17 cellular contexts compared by ENCODE assay signal in genomic region chr1:63010898-63011660, GRCh38.
DNase-seq lines count a peak whose midpoint lies in the region; TF ChIP-seq lines count a peak whose summit lies in the region.
"Had no signal": no experiment of that assay in that cellular context is flagged by ENCODE, and none has a peak within 500 bp of the region (broad histone marks: within the 10 kb centered on the region; RNA-seq: fewer than 3 reads in every experiment).

No MANE protein-coding gene starts in this region.

- no peak overlapping the region for H2AK5ac ChIP-seq in neuronal stem cell (ENCODE audit: low read depth, low read length)

- H3K4me2 ChIP-seq in neuronal stem cell (ENCODE audit: insufficient read depth, low read length, poor library complexity, severe bottlenecking): no peak overlapping the region

- no peak overlapping the region for H2BK12ac ChIP-seq in neuronal stem cell (ENCODE audit: low read length)

- WGBS in neuronal stem cell (ENCODE audit: extremely low coverage in 2 of 2, insufficient read length in 2 of 2, insufficient replicate concordance in 1 of 2), 2 donors: no CpG with 5 or more reads among the region's 9 CpGs

- no peak for TF ChIP-seq POLR2A in uterus (IDR thresholded peaks at IDR 0.05)

- H3K14ac ChIP-seq in neuronal stem cell (ENCODE audit: low read length): no peak overlapping the region

- H3K27ac ChIP-seq in neuronal stem cell (replicated peaks; ENCODE audit: low read length) (no peak overlapping the region), uterus (no peak overlapping the region)
- H3K27ac ChIP-seq: stomach had no signal

- DNase-seq in HEK293T (ENCODE audit: extremely low spot score): no peak
- DNase-seq in RPMI7951 (ENCODE audit: low read depth): peak; percentile 60
- peak; percentile 28 for DNase-seq in epidermal melanocyte (ENCODE audit: insufficient read length, low spot score)
- peak; percentile 48 for DNase-seq in neuronal stem cell (ENCODE audit: low spot score)
- DNase-seq in HCEC 1CT: no peak
- no peak for DNase-seq in uterus
- no peak for DNase-seq in NK-92 treated with Interleukin-12 subunit alpha and Interleukin-12 subunit beta, amount 100 ng/mL, for 24 hours (lab: John Stamatoyannopoulos, UW)
- no peak for DNase-seq in putamen (ENCODE audit: low spot score)
- DNase-seq: DMS79 treated with DMSO at 0.1 percent for 48 hours; effector memory CD4-positive, alpha-beta T cell; mesendoderm; NCI-H2029; NCI-H524 treated with DMSO at 0.1 percent for 48 hours; right cardiac atrium; SHP77; stimulated activated CD4-positive, alpha-beta T cell treated with anti-CD3 and anti-CD28 coated beads, Interleukin-1b, Interleukin-23, amount 100 ng/mL, for 48 hours; stomach had no signal

- H2BK15ac ChIP-seq in neuronal stem cell (ENCODE audit: low read length): no peak overlapping the region

- H3K27me3 ChIP-seq in neuronal stem cell (ENCODE audit: control insufficient read depth in 3 of 3, insufficient read depth in 3 of 3, low read depth in 1 of 3, low read length in 3 of 3): no peaks in the 10 kb centered on the region
- no peaks in the 10 kb centered on the region for H3K27me3 ChIP-seq in uterus
- H3K27me3 ChIP-seq: stomach had no signal

- TF ChIP-seq CTCF in uterus (IDR thresholded peaks at IDR 0.05): no peak

- no peak overlapping the region for H3K23ac ChIP-seq in neuronal stem cell (ENCODE audit: low read depth, low read length, poor library complexity)

- H2BK5ac ChIP-seq in neuronal stem cell (ENCODE audit: low read length): no peak overlapping the region

- H2AFZ ChIP-seq in neuronal stem cell (ENCODE audit: low read length): no peak overlapping the region

- CTCF ChIA-PET in HEK293T (lab: Yijun Ruan, JAX): no interaction called here

- H4K8ac ChIP-seq in neuronal stem cell (ENCODE audit: low read depth, low read length): no peak overlapping the region

- H2BK120ac ChIP-seq in neuronal stem cell (ENCODE audit: low read depth, low read length): no peak overlapping the region

- no peak overlapping the region for H3K4me3 ChIP-seq in neuronal stem cell (ENCODE audit: low read length in 2 of 2)
- no peak overlapping the region for H3K4me3 ChIP-seq in uterus
- H3K4me3 ChIP-seq: stomach had no signal

- H3K4ac ChIP-seq in neuronal stem cell (ENCODE audit: low read length): no peak overlapping the region

- no peak overlapping the region for H3K9ac ChIP-seq in neuronal stem cell (ENCODE audit: low read depth, low read length, poor library complexity)

- H3K36me3 ChIP-seq in neuronal stem cell (replicated peaks in 1 of 2; ENCODE audit: control insufficient read depth in 2 of 2, insufficient read depth in 2 of 2, low read length in 2 of 2): no peaks in the 10 kb centered on the region
- no peaks in the 10 kb centered on the region for H3K36me3 ChIP-seq in uterus
- H3K36me3 ChIP-seq: stomach had no signal

- POLR2A ChIA-PET in HEK293T (lab: Yijun Ruan, JAX): no interaction called here

- H3K9me3 ChIP-seq in neuronal stem cell (replicated peaks in 1 of 2; ENCODE audit: control insufficient read depth in 2 of 2, insufficient read depth in 1 of 2, low read depth in 1 of 2, low read length in 2 of 2): no peaks in the 10 kb centered on the region
- no peaks in the 10 kb centered on the region for H3K9me3 ChIP-seq in uterus
- H3K9me3 ChIP-seq: stomach had no signal

- no peak overlapping the region for H4K91ac ChIP-seq in neuronal stem cell (ENCODE audit: low read depth, low read length, poor library complexity)

- intact Hi-C loops in uterus (cut with DNase I; ENCODE audit: low total_unique reads): no loop called here

- peaks cover 0 to 9% of the 10 kb centered on the region in 2 donors for H3K4me1 ChIP-seq in neuronal stem cell (ENCODE audit: control insufficient read depth in 2 of 2, insufficient read depth in 1 of 2, low read depth in 1 of 2, low read length in 2 of 2)
- H3K4me1 ChIP-seq in uterus: no peaks in the 10 kb centered on the region

- H3K18ac ChIP-seq in neuronal stem cell (ENCODE audit: low read length): no peak overlapping the region

- no peaks in the 10 kb centered on the region for H3K79me1 ChIP-seq in neuronal stem cell (ENCODE audit: low read depth, low read length)

TF ChIP-seq in HEK293T, 16 proteins besides CTCF, POLR2A, EP300 and RAD21:
- TF ChIP-seq, protein P1, sequence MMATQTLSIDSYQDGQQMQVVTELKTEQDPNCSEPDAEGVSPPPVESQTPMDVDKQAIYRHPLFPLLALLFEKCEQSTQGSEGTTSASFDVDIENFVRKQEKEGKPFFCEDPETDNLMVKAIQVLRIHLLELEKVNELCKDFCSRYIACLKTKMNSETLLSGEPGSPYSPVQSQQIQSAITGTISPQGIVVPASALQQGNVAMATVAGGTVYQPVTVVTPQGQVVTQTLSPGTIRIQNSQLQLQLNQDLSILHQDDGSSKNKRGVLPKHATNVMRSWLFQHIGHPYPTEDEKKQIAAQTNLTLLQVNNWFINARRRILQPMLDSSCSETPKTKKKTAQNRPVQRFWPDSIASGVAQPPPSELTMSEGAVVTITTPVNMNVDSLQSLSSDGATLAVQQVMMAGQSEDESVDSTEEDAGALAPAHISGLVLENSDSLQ (IDR thresholded peaks at IDR 0.05): 0 out of 2 replicates have a peak, but pooled peaks have one; percentile 38
- no peak for TF ChIP-seq SUZ12 (IDR thresholded peaks at IDR 0.05)
- no peak for TF ChIP-seq LEF1 (IDR thresholded peaks at IDR 0.05; ENCODE audit: borderline replicate concordance)
- TF ChIP-seq ARNT (IDR thresholded peaks at IDR 0.05): no peak
TF ChIP-seq in HEK293T: peak in this region for 1.

Comparison
In these comparisons a context has a peak if more than half of its experiments do, and no peak if none do; other contexts are left out.
1. DNase-seq: peak in RPMI7951 (single experiment), epidermal melanocyte (single experiment) and neuronal stem cell (single experiment); none in HEK293T (single experiment), HCEC 1CT (single experiment), uterus (0 of 2), NK-92 treated with Interleukin-12 subunit alpha and Interleukin-12 subunit beta, amount 100 ng/mL, for 24 hours (single experiment) and putamen (single experiment).